8 cellular contexts compared by ENCODE assay signal in the genomic region with DNA sequence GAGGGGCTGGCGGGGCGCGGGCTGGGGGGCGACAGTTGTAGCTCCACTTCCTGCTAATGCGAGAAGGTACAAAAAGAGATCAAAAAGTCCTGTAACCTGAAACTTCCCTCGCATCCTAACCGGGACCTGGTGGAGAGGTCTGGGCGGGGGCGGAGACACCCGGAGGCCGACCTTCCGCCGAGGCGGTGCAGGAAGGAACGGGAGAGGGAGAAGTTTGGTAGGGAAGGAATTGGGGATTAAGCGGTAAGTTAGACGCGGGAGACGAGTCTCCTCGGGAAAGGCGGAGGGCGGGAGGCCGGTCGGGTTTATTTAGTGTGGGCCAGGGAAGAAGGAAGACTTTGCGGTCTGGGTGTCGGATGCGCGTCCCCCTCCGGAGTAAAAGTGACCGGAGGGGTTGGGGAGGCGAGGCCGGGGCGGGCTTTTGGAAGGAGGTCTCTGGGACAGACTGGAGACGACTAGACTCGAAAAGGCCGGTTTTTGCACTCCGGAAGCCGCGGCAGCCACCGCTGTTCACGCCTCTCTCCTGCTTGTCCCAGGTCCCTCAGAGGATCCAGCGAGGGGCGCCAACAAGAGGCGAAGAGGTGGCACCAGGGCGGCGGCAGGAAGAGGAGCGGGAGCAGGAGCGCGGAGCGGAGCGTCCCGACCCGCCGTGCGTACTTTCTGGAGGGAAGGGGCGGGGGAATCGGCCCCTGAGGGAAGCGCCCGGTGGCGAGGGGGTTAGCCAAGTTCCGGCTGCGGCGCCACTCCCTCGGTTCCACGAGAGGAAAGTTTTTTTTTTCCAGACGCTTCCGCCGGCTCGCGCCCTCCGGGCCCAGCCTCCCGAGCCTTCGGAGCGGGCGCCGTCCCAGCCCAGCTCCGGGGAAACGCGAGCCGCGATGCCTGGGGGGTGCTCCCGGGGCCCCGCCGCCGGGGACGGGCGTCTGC. TPM values are rescaled to one million over a fixed set of nuclear protein-coding genes. Genes with fewer than 3 reads are reported as not detected.
A peak's percentile ranks its signal among the peaks of the same experiment; 100 is the strongest.
DNase-seq lines count a peak whose midpoint lies in the region; ATAC-seq and TF ChIP-seq lines count a peak whose summit lies in the region.

No MANE protein-coding gene starts in this region.

- H3K9me3 ChIP-seq in Caco-2 (no peaks in the 10 kb centered on the region), MG63 (no peaks in the 10 kb centered on the region), neural cell (ENCODE audit: low read length) (no peaks in the 10 kb centered on the region)

- H3K79me2 ChIP-seq in neural cell (replicated peaks; ENCODE audit: insufficient read depth, low read length), result no peaks in the 10 kb centered on the region

- H3K36me3 Mint-ChIP-seq in Caco-2 (ENCODE audit: insufficient read depth, unreplicated experiment), result peaks cover 6% of the 10 kb centered on the region

- H3K4me1 Mint-ChIP-seq in Caco-2 (ENCODE audit: low read depth, unreplicated experiment), result peaks cover 8% of the 10 kb centered on the region

- POLR2A ChIA-PET in Caco-2 (lab: Charles Lee), result no interaction called here

- no peaks in the 10 kb centered on the region for H4K20me1 ChIP-seq in neural cell (ENCODE audit: insufficient read depth)

- CTCF ChIA-PET in Caco-2 (lab: Charles Lee), result interaction anchor here (1.0 to 1.2 kb wide), 2 partner anchors 31 to 94 kb away, joined by 3 read pairs; no protein-coding TSS in a partner anchor

- no peak for TF ChIP-seq RAD21 in neural cell (conservative IDR thresholded peaks at IDR 0.05)

- peaks cover 2% of the 10 kb centered on the region for H3F3A ChIP-seq in neural cell (ENCODE audit: insufficient read depth, low read length, poor library complexity, severe bottlenecking)

- no TSS peak for BruUV-seq in Caco-2 (replicated peaks; lab: Mats Ljungman, UMichigan)

- H3K4me3 Mint-ChIP-seq in Caco-2 (ENCODE audit: unreplicated experiment), result peak overlapping the region; percentile 85

- peak overlapping the region; percentile 82 for H3K4me2 ChIP-seq in neural cell (ENCODE audit: low read length)

- TF ChIP-seq EP300 in neural cell (conservative IDR thresholded peaks at IDR 0.05; ENCODE audit: poor library complexity, severe bottlenecking), result no peak

- peak overlapping the region; percentile 58 for H3K9ac ChIP-seq in neural cell (ENCODE audit: low read length)

- H3K27me3 ChIP-seq in Caco-2 (replicated peaks; ENCODE audit: control insufficient read depth, insufficient read depth, low read length) (no peaks in the 10 kb centered on the region; the same call in 1 of the 2 replicates), MG63 (no peaks in the 10 kb centered on the region; the same call in 1 of the 2 replicates), neural cell (ENCODE audit: insufficient read depth, low read depth, low read length) (peaks cover 47% of the 10 kb centered on the region)

- DNase-seq in Caco-2, result peak; percentile 54 to 58
- DNase-seq in MG63, result peak; percentile 70
- DNase-seq in activated CD8-positive, alpha-beta memory T cell treated with anti-CD3 and anti-CD28 coated beads, Interleukin-2, amount 50 U/mL, for 48 hours, result peak; percentile 61
- DNase-seq in foreskin fibroblast, result peak; percentile 74 to 91
- no peak for DNase-seq in effector CD8-positive, alpha-beta T cell (lab: John Stamatoyannopoulos, UW)

- peak in 1 of 2 experiments; percentile 35 for TF ChIP-seq CTCF in Caco-2 (IDR thresholded peaks at IDR 0.05; ENCODE audit: insufficient read depth in 1 of 2, low read depth in 1 of 2, low read length in 1 of 2, severe bottlenecking in 1 of 2, unreplicated experiment in 1 of 2)
- TF ChIP-seq CTCF in foreskin fibroblast (IDR thresholded peaks at IDR 0.05; ENCODE audit: low read depth, low read length), result no peak
- TF ChIP-seq CTCF in neural cell (IDR thresholded peaks at IDR 0.05; ENCODE audit: poor library complexity, severe bottlenecking), result peak; percentile 13

- H3K27ac Mint-ChIP-seq in Caco-2 (ENCODE audit: unreplicated experiment), result peak overlapping the region; percentile 54

- peak overlapping the region; percentile 58 for H2AFZ ChIP-seq in neural cell (ENCODE audit: low read depth, low read length)

- intact Hi-C loops in Caco-2 (cut with micrococcal nuclease; ENCODE audit: unreplicated experiment), result loop anchor here (5.0 to 10.0 kb wide), 3 partner anchors 112 to 693 kb away; no protein-coding TSS in a partner anchor

- H3K36me3 ChIP-seq in Caco-2 (ENCODE audit: control insufficient read depth, insufficient read depth, low read length) (no peaks in the 10 kb centered on the region), MG63 (peaks cover 4% of the 10 kb centered on the region), neural cell (ENCODE audit: insufficient read depth, low read length) (no peaks in the 10 kb centered on the region)

- peak overlapping the region; percentile 62 for H3K4me3 ChIP-seq in Caco-2 (ENCODE audit: low read depth, low read length)
- H3K4me3 ChIP-seq in MG63, result peak overlapping the region; percentile 69
- peak overlapping the region; percentile 44 to 96 for H3K4me3 ChIP-seq in foreskin fibroblast (ENCODE audit: low read depth in 1 of 2, low read length in 2 of 2)
- peak overlapping the region; percentile 75 for H3K4me3 ChIP-seq in neural cell (ENCODE audit: low read length)

- ATAC-seq in GM21360 (IDR thresholded peaks at IDR 0.05; ENCODE audit: unreplicated experiment) (peak; percentile 29), HG03175 (IDR thresholded peaks at IDR 0.05; ENCODE audit: unreplicated experiment) (no peak)

- peaks cover 23% of the 10 kb centered on the region for H3K27me3 Mint-ChIP-seq in Caco-2 (ENCODE audit: insufficient read depth, unreplicated experiment)

- no peak overlapping the region for H3K27ac ChIP-seq in neural cell (ENCODE audit: low read length)

- no peaks in the 10 kb centered on the region for H3K9me2 ChIP-seq in neural cell (ENCODE audit: insufficient read depth, low read length)

- H3K9me3 Mint-ChIP-seq in Caco-2 (ENCODE audit: unreplicated experiment), result no peaks in the 10 kb centered on the region

- H3K4me1 ChIP-seq in Caco-2, result no peaks in the 10 kb centered on the region; the same call in 1 of the 2 replicates

TF ChIP-seq in neural cell, 6 proteins besides CTCF, POLR2A, EP300 and RAD21:
- TF ChIP-seq, protein P1, sequence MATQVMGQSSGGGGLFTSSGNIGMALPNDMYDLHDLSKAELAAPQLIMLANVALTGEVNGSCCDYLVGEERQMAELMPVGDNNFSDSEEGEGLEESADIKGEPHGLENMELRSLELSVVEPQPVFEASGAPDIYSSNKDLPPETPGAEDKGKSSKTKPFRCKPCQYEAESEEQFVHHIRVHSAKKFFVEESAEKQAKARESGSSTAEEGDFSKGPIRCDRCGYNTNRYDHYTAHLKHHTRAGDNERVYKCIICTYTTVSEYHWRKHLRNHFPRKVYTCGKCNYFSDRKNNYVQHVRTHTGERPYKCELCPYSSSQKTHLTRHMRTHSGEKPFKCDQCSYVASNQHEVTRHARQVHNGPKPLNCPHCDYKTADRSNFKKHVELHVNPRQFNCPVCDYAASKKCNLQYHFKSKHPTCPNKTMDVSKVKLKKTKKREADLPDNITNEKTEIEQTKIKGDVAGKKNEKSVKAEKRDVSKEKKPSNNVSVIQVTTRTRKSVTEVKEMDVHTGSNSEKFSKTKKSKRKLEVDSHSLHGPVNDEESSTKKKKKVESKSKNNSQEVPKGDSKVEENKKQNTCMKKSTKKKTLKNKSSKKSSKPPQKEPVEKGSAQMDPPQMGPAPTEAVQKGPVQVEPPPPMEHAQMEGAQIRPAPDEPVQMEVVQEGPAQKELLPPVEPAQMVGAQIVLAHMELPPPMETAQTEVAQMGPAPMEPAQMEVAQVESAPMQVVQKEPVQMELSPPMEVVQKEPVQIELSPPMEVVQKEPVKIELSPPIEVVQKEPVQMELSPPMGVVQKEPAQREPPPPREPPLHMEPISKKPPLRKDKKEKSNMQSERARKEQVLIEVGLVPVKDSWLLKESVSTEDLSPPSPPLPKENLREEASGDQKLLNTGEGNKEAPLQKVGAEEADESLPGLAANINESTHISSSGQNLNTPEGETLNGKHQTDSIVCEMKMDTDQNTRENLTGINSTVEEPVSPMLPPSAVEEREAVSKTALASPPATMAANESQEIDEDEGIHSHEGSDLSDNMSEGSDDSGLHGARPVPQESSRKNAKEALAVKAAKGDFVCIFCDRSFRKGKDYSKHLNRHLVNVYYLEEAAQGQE (IDR thresholded peaks at IDR 0.05; ENCODE audit: borderline replicate concordance), result no peak
- TF ChIP-seq MXI1 (conservative IDR thresholded peaks at IDR 0.05; ENCODE audit: poor library complexity, severe bottlenecking) (no peak), POLR2AphosphoS5 (IDR thresholded peaks at IDR 0.05) (peak; percentile 14), TAF1 (IDR thresholded peaks at IDR 0.05; ENCODE audit: low read depth) (no peak), EZH2 (IDR thresholded peaks at IDR 0.05; ENCODE audit: borderline replicate concordance, insufficient read depth, low read length, poor library complexity, severe bottlenecking) (no peak), SMC3 (conservative IDR thresholded peaks at IDR 0.05; ENCODE audit: poor library complexity) (no peak)

RNA-seq across cellular contexts. Expression of a gene that starts 0.7 kb away (rescaled TPM):
- total RNA-seq in Caco-2 (2022), result 4.0 and 4.3 TPM in 2 replicates
- total RNA-seq in MG63 (2014; rRNA removed; shearing (Covaris generic); ENCODE audit: low replicate concordance), result 6.2 and 7.9 TPM in 2 replicates
- polyA plus RNA-seq in neural cell, result 25.0 and 31.0 TPM in 2 replicates
- 17.3 and 20.6 TPM in 2 replicates for polyA minus RNA-seq in neural cell
